Comparison of ENCODE assay signal across 8 cellular contexts in the genomic region with DNA sequence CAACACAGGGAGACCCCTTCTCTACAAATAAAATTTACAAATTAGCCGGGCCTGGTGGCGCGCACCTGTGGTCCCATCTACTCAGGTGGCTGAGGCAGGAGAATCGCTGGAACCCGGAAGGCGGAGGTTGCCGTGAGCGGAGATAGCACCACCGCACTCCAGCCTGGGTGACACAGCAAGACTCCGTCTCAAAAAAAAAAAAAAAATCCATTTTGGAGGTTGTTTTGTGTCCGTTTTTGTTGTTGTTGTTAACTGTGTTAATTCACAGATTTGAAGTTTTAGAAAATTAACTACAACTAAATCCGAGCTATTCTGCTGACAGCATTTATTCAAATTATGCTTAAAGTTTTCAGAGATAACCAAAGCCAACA. TPM values are rescaled to one million over a fixed set of nuclear protein-coding genes. Genes with fewer than 3 reads are reported as not detected.
DNase-seq lines count a peak whose midpoint lies in the region; ATAC-seq and TF ChIP-seq lines count a peak whose summit lies in the region.

No MANE protein-coding gene starts in this region.

- H4K20me1 ChIP-seq in DND-41 (ENCODE audit: insufficient read depth, low read length), result peaks cover 24% of the 10 kb centered on the region

- no peaks in the 10 kb centered on the region for H3K9me3 Mint-ChIP-seq in activated T-cell treated with anti-CD3 and anti-CD28 coated beads, Interleukin-2, amount 50 U/mL, for 72 hours

- peak overlapping the region; percentile 87 to 94 for H3K4me3 Mint-ChIP-seq in activated T-cell treated with anti-CD3 and anti-CD28 coated beads, Interleukin-2, amount 50 U/mL, for 72 hours

- no peaks in the 10 kb centered on the region for H3K79me2 ChIP-seq in DND-41 (ENCODE audit: insufficient read depth, low read length)

- peak overlapping the region; percentile 76 for H3K4me2 ChIP-seq in DND-41 (ENCODE audit: insufficient read depth, low read length)
- peak overlapping the region; percentile 90 for H3K4me2 ChIP-seq in skeletal muscle satellite cell (ENCODE audit: low read length)

- intact Hi-C loops in left cardiac atrium (cut with DNase I), result loop anchor here in 1 of 2 donors (10.0 kb wide), 1 partner anchor 152 kb away; the partner anchor contains the start of gene ELAPOR1

- TF ChIP-seq CTCF in DND-41 (IDR thresholded peaks at IDR 0.05; ENCODE audit: borderline replicate concordance, extremely low read depth, low read length, poor library complexity, severe bottlenecking) (no peak), GM13976 (IDR thresholded peaks at IDR 0.05; ENCODE audit: borderline replicate concordance, control extremely low read depth, extremely low read depth, insufficient read depth, missing control alignments) (no peak)

- peaks cover 19% of the 10 kb centered on the region for H3K4me1 Mint-ChIP-seq in activated T-cell treated with anti-CD3 and anti-CD28 coated beads, Interleukin-2, amount 50 U/mL, for 72 hours (ENCODE audit: low read depth)

- H3K9me3 ChIP-seq in DND-41 (ENCODE audit: insufficient read depth, low read length, severe bottlenecking) (no peaks in the 10 kb centered on the region), skeletal muscle satellite cell (replicated peaks; ENCODE audit: low read length) (no peaks in the 10 kb centered on the region)

- H3K4me3 ChIP-seq in DND-41 (ENCODE audit: low read depth in 1 of 2, low read length in 2 of 2) (peak overlapping the region; percentile 33 to 74; a peak in 3 of 4 replicates), skeletal muscle satellite cell (ENCODE audit: low read length) (peak overlapping the region; percentile 92)

- no peak overlapping the region; the same call in 1 of the 2 replicates for H3K27ac ChIP-seq in DND-41 (ENCODE audit: low read length)

- DNase-seq in DND-41 (no peak), KBM-7 (peak; percentile 60), left cardiac atrium (peak; percentile 26), GM13976 (ENCODE audit: low spot score) (no peak), LoVo (ENCODE audit: low spot score) (no peak), putamen (ENCODE audit: low spot score) (no peak)
- peak; percentile 33 to 34 for DNase-seq in activated T-cell treated with anti-CD3 and anti-CD28 coated beads, Interleukin-2, amount 50 U/mL, for 72 hours

- H3K36me3 ChIP-seq in DND-41 (ENCODE audit: insufficient read depth, low read length) (no peaks in the 10 kb centered on the region), skeletal muscle satellite cell (ENCODE audit: insufficient read depth, low read length) (peaks cover 2% of the 10 kb centered on the region)

- H3K27me3 Mint-ChIP-seq in activated T-cell treated with anti-CD3 and anti-CD28 coated beads, Interleukin-2, amount 50 U/mL, for 72 hours (ENCODE audit: low read depth), result no peaks in the 10 kb centered on the region

- peaks cover 37% of the 10 kb centered on the region for H3K27me3 ChIP-seq in DND-41 (ENCODE audit: insufficient read depth, low read length, poor library complexity)
- no peaks in the 10 kb centered on the region for H3K27me3 ChIP-seq in skeletal muscle satellite cell (ENCODE audit: control insufficient read depth, insufficient read depth, low read length)

- peaks cover 6% of the 10 kb centered on the region in 2 donors for H3K36me3 Mint-ChIP-seq in activated T-cell treated with anti-CD3 and anti-CD28 coated beads, Interleukin-2, amount 50 U/mL, for 72 hours (ENCODE audit: insufficient read depth in 2 of 2)

- H3K4me1 ChIP-seq in DND-41 (ENCODE audit: insufficient read depth, low read length), result peaks cover 18% of the 10 kb centered on the region
- peaks cover 7% of the 10 kb centered on the region for H3K4me1 ChIP-seq in skeletal muscle satellite cell (ENCODE audit: control insufficient read depth, insufficient read depth, low read length)

- peak overlapping the region; percentile 74 for H2AFZ ChIP-seq in DND-41 (ENCODE audit: low read depth, low read length)

- in situ Hi-C loops in KBM-7 (cut with MboI; ENCODE audit: low pct_unique_long_range_greater_than_20kb, low sequenced_read_pairs) (no loop called here), GM13976 (cut with MboI; ENCODE audit: low sequenced_read_pairs, unreplicated experiment) (loop anchor here (25.0 kb wide), 1 partner anchor 100 kb away; the partner anchor contains the start of gene AKNAD1)

- H3K9ac ChIP-seq in DND-41 (ENCODE audit: low read depth, low read length) (peak overlapping the region; percentile 71), skeletal muscle satellite cell (ENCODE audit: low read depth, low read length) (peak overlapping the region; percentile 91)

- ATAC-seq in DND-41 (ENCODE audit: insufficient read depth, low read depth) (no peak), left cardiac atrium (peak in 1 of 2 donors; percentile 34)
- no peak for ATAC-seq in activated T-cell treated with anti-CD3 and anti-CD28 coated beads, Interleukin-2, amount 50 U/mL, for 72 hours (replicated peaks in 1 of 2)

- H3K27ac Mint-ChIP-seq in activated T-cell treated with anti-CD3 and anti-CD28 coated beads, Interleukin-2, amount 50 U/mL, for 72 hours, result peak overlapping the region; percentile 68

RNA-seq across cellular contexts. Expression of gene CLCC1, which starts 0.6 kb away (rescaled TPM):
- 10 to 100 TPM; 17.6 to 19.7 TPM for total RNA-seq in activated T-cell treated with anti-CD3 and anti-CD28 coated beads, Interleukin-2, amount 50 U/mL, for 72 hours
- 10 to 100 TPM; 23.5 to 28.3 TPM for total RNA-seq in left cardiac atrium
- 27.3 and 27.6 TPM in 2 replicates for total RNA-seq in skeletal muscle satellite cell (2012; rRNA removed)

Comparison
In these comparisons a context has a peak if more than half of its experiments do, and no peak if none do; other contexts are left out.
1. DNase-seq: peak in KBM-7 (single experiment), activated T-cell treated with anti-CD3 and anti-CD28 coated beads, Interleukin-2, amount 50 U/mL, for 72 hours (2 of 2) and left cardiac atrium (single experiment); none in DND-41 (single experiment), GM13976 (single experiment), LoVo (single experiment) and putamen (single experiment).